16 cellular contexts compared by ENCODE assay signal in the genomic region with DNA sequence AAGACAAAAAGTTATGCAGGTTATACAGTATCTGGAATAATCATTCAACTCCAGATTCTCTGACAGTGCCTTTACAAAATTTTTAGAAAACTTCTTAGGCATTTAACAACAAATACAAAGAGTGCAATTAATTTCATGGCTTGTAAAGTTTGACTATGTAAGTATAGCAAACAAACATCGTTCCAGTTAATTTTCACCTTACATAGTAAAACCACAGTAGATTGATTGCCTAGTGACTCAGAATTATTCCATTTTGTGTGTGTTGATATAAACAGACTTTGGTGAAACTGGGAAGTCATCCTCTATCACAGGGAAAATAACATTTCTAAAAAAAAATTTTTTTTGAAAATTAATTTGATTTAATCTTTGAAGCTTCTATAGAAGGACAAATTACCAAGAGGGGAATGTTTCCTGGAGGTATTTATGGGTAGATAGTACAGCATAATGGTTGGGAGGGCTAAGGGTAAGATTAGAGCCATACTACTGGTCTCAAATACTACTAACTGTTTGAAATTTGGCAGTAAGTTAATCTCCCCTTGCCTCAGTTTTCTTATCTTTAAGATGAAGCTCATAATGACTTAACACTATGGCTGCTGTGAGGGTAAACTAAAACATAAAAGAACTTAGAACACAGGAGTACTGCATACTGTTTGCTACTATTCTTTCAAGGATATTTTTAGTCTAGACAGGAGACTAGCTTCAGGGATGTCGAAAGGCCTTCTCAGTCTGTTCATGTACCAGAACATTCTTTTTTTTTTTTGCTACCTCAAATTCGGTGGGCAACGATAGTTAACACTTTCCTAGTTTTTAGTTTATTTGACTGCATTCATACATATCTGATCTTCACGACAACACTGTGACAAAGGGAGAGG.
"Had no signal": no experiment of that assay in that cellular context is flagged by ENCODE, and none has a peak within 500 bp of the region (broad histone marks: within the 10 kb centered on the region; RNA-seq: fewer than 3 reads in every experiment).

No MANE protein-coding gene starts in this region.

- H3K4me3 Mint-ChIP-seq: activated B cell treated with CpG ODN at 0.5 μM for 24 hours; activated CD4-positive, alpha-beta T cell treated with anti-CD3 and anti-CD28 coated beads, Interleukin-2, amount 10 ng/mL, durations not matched to agents 7 days and 5 days; brain; dendritic cell treated with granulocyte-macrophage colony-stimulating factor and Interleukin-4, amounts not matched to agents 40 ng/mL and 50 ng/mL, for 4 days; T-helper 17 cell had no signal

- H3K27ac ChIP-seq: foreskin keratinocyte, heart left ventricle, left ventricle myocardium inferior, right atrium auricular region, skin epidermis, vagina had no signal

- H3K27ac Mint-ChIP-seq: activated B cell treated with CpG ODN at 0.5 μM for 24 hours; activated CD4-positive, alpha-beta T cell treated with anti-CD3 and anti-CD28 coated beads, Interleukin-2, amount 10 ng/mL, durations not matched to agents 7 days and 5 days; dendritic cell treated with granulocyte-macrophage colony-stimulating factor and Interleukin-4, amounts not matched to agents 40 ng/mL and 50 ng/mL, for 4 days; T-helper 17 cell had no signal

- H3K9me3 ChIP-seq: heart left ventricle, left ventricle myocardium inferior, right atrium auricular region, vagina had no signal

- H3K4me1 ChIP-seq: foreskin keratinocyte, heart left ventricle, left ventricle myocardium inferior, right atrium auricular region, vagina had no signal

- H3K4me1 Mint-ChIP-seq: activated B cell treated with CpG ODN at 0.5 μM for 24 hours; activated CD4-positive, alpha-beta T cell treated with anti-CD3 and anti-CD28 coated beads, Interleukin-2, amount 10 ng/mL, durations not matched to agents 7 days and 5 days; brain had no signal

- H3K27me3 ChIP-seq: foreskin keratinocyte, heart left ventricle, right atrium auricular region, vagina had no signal

- H3K27me3 Mint-ChIP-seq: activated B cell treated with CpG ODN at 0.5 μM for 24 hours; activated CD4-positive, alpha-beta T cell treated with anti-CD3 and anti-CD28 coated beads, Interleukin-2, amount 10 ng/mL, durations not matched to agents 7 days and 5 days; brain; dendritic cell treated with granulocyte-macrophage colony-stimulating factor and Interleukin-4, amounts not matched to agents 40 ng/mL and 50 ng/mL, for 4 days; T-helper 17 cell had no signal

- DNase-seq: activated B cell treated with CpG ODN at 0.5 μM for 24 hours; activated CD4-positive, alpha-beta T cell treated with anti-CD3 and anti-CD28 coated beads, Interleukin-2, amount 10 ng/mL, durations not matched to agents 7 days and 5 days; activated CD8-positive, alpha-beta memory T cell treated with anti-CD3 and anti-CD28 coated beads for 24 hours; activated naive CD4-positive, alpha-beta T cell treated with anti-CD3 and anti-CD28 coated beads, Interleukin-2, amount 50 U/mL, for 16 hours; amniotic stem cell; foreskin keratinocyte; heart left ventricle; islet precursor cell; left ventricle myocardium inferior; T-helper 17 cell had no signal

- H3K9me3 Mint-ChIP-seq: activated B cell treated with CpG ODN at 0.5 μM for 24 hours; activated CD4-positive, alpha-beta T cell treated with anti-CD3 and anti-CD28 coated beads, Interleukin-2, amount 10 ng/mL, durations not matched to agents 7 days and 5 days; brain; dendritic cell treated with granulocyte-macrophage colony-stimulating factor and Interleukin-4, amounts not matched to agents 40 ng/mL and 50 ng/mL, for 4 days had no signal

- H3K4me3 ChIP-seq: heart left ventricle, left ventricle myocardium inferior, right atrium auricular region, skin epidermis, vagina had no signal

- ATAC-seq: esophagus mucosa, foreskin keratinocyte, heart left ventricle, T-helper 17 cell had no signal
